8 cellular contexts compared by ENCODE assay signal in genomic region chr17:36148559-36149295, GRCh38. TPM values are rescaled to one million over a fixed set of nuclear protein-coding genes. Genes with fewer than 3 reads are reported as not detected.
DNase-seq lines count a peak whose midpoint lies in the region; ATAC-seq and TF ChIP-seq lines count a peak whose summit lies in the region.

No MANE protein-coding gene starts in this region.

- peak; percentile 95 for TF ChIP-seq CTCF in glutamatergic neuron (IDR thresholded peaks at IDR 0.05; ENCODE audit: partially characterized antibody, unreplicated experiment)
- TF ChIP-seq CTCF in upper lobe of left lung (IDR thresholded peaks at IDR 0.05) = peak; percentile 84 to 97 (median 96)

- ATAC-seq in upper lobe of left lung (ENCODE audit: low FRiP score in 2 of 2) = peak; percentile 80 to 94

- H3K27me3 Mint-ChIP-seq in activated naive CD4-positive, alpha-beta T cell treated with anti-CD3 and anti-CD28 coated beads for 36 hours (ENCODE audit: low read depth) = peaks cover 23% of the 10 kb centered on the region
- H3K27me3 Mint-ChIP-seq in glutamatergic neuron (ENCODE audit: unreplicated experiment) = peaks cover 1% of the 10 kb centered on the region

- H3K27ac ChIP-seq in SK-N-MC (no peak overlapping the region), upper lobe of left lung (no peak overlapping the region)

- H3K27me3 ChIP-seq in upper lobe of left lung = no peaks in the 10 kb centered on the region

- peaks cover 0 to 9% (median 3%) of the 10 kb centered on the region in 4 donors for H3K4me1 ChIP-seq in upper lobe of left lung

- H3K9ac ChIP-seq in SK-N-MC (ENCODE audit: insufficient read length) = no peak overlapping the region

- H3K4me3 Mint-ChIP-seq in activated naive CD4-positive, alpha-beta T cell treated with anti-CD3 and anti-CD28 coated beads for 36 hours = no peak overlapping the region
- peak overlapping the region; percentile 15 for H3K4me3 Mint-ChIP-seq in glutamatergic neuron (ENCODE audit: unreplicated experiment)

- WGBS in upper lobe of left lung, 2 donors = 38 to 39% methylated on average over 6 of the region's 6 CpGs

- no peaks in the 10 kb centered on the region for H3K9me3 ChIP-seq in SK-N-MC (ENCODE audit: low read depth, low read length)
- no peaks in the 10 kb centered on the region for H3K9me3 ChIP-seq in upper lobe of left lung

- intact Hi-C loops in activated naive CD4-positive, alpha-beta T cell treated with anti-CD3 and anti-CD28 coated beads for 36 hours (cut with micrococcal nuclease) = loop anchor here (1.0 kb wide), 2 partner anchors 172 to 179 kb away; no protein-coding TSS in a partner anchor

- peak; percentile 11 to 13 for DNase-seq in SHP77 (lab: John Stamatoyannopoulos, UW)
- no peak for DNase-seq in SHP77 treated with DMSO at 0.1 percent for 48 hours (lab: John Stamatoyannopoulos, UW)
- peak; percentile 71 for DNase-seq in HuH-7 (ENCODE audit: low spot score)
- DNase-seq in SK-N-MC (ENCODE audit: low read depth, low spot score) = peak; percentile 22
- peak; percentile 85 for DNase-seq in activated naive CD4-positive, alpha-beta T cell treated with anti-CD3 and anti-CD28 coated beads for 36 hours
- DNase-seq in glutamatergic neuron = peak; percentile 79
- DNase-seq in pons (ENCODE audit: low spot score) = peak; percentile 36
- peak in 1 of 2 donors; percentile 75 for DNase-seq in upper lobe of left lung

- no peak for TF ChIP-seq EP300 in upper lobe of left lung (IDR thresholded peaks at IDR 0.05)

- TF ChIP-seq POLR2A in upper lobe of left lung (IDR thresholded peaks at IDR 0.05) = no peak

- H3K4me3 ChIP-seq in SK-N-MC (no peak overlapping the region), upper lobe of left lung (no peak overlapping the region)

- CTCF ChIA-PET in activated naive CD4-positive, alpha-beta T cell treated with anti-CD3 and anti-CD28 coated beads for 36 hours (lab: Charles Lee) = interaction anchor here (0.6 to 11.8 kb wide), 35 partner anchors 15 to 513 kb away, joined by 3 to 285 read pairs (median 3); partner anchors contain the start of gene CCL16

- H3K36me3 ChIP-seq in SK-N-MC (ENCODE audit: insufficient read depth, low read length) (no peaks in the 10 kb centered on the region), upper lobe of left lung (no peaks in the 10 kb centered on the region)

- no peaks in the 10 kb centered on the region for H3K36me3 Mint-ChIP-seq in activated naive CD4-positive, alpha-beta T cell treated with anti-CD3 and anti-CD28 coated beads for 36 hours (ENCODE audit: low read depth)
- no peaks in the 10 kb centered on the region for H3K36me3 Mint-ChIP-seq in glutamatergic neuron (ENCODE audit: unreplicated experiment)

- H3K27ac Mint-ChIP-seq in activated naive CD4-positive, alpha-beta T cell treated with anti-CD3 and anti-CD28 coated beads for 36 hours = no peak overlapping the region
- no peak overlapping the region for H3K27ac Mint-ChIP-seq in glutamatergic neuron (ENCODE audit: unreplicated experiment)

- no peaks in the 10 kb centered on the region for H3K9me3 Mint-ChIP-seq in activated naive CD4-positive, alpha-beta T cell treated with anti-CD3 and anti-CD28 coated beads for 36 hours
- no peaks in the 10 kb centered on the region for H3K9me3 Mint-ChIP-seq in glutamatergic neuron (ENCODE audit: unreplicated experiment)

- H3K4me1 Mint-ChIP-seq in activated naive CD4-positive, alpha-beta T cell treated with anti-CD3 and anti-CD28 coated beads for 36 hours (ENCODE audit: low read depth) = peaks cover 3% of the 10 kb centered on the region
- H3K4me1 Mint-ChIP-seq in glutamatergic neuron (ENCODE audit: low read depth, unreplicated experiment) = peaks cover 9% of the 10 kb centered on the region

RNA-seq across cellular contexts. Expression of gene TBC1D3B, which starts 27.7 kb away (rescaled TPM):
- 1 to 10 TPM; 1.8 to 2.6 TPM for total RNA-seq in activated naive CD4-positive, alpha-beta T cell treated with anti-CD3 and anti-CD28 coated beads for 36 hours
- total RNA-seq in glutamatergic neuron (ENCODE audit: unreplicated experiment) = 37.3 TPM
- 1 to 10 TPM in 5 of 6 donors, not detected in 1; 3.6 to 8.9 (median 7.0) TPM for total RNA-seq in upper lobe of left lung

RNA-seq across cellular contexts. Expression of gene CCL4, which starts 45.1 kb away (rescaled TPM):
- total RNA-seq in activated naive CD4-positive, alpha-beta T cell treated with anti-CD3 and anti-CD28 coated beads for 36 hours = 1 to 10 TPM; 4.6 to 5.5 TPM
- not detected for total RNA-seq in glutamatergic neuron (ENCODE audit: unreplicated experiment)
- total RNA-seq in upper lobe of left lung = 10 to 100 TPM in 4 of 6 donors, 1 to 10 TPM in 2; 5.7 to 24.0 (median 14.1) TPM

RNA-seq across cellular contexts. Expression of gene CCL3L1, which starts 47.8 kb away (rescaled TPM):
- total RNA-seq in activated naive CD4-positive, alpha-beta T cell treated with anti-CD3 and anti-CD28 coated beads for 36 hours = 1 to 10 TPM; 1.9 to 2.0 TPM
- total RNA-seq in glutamatergic neuron (ENCODE audit: unreplicated experiment) (6.3 TPM), upper lobe of left lung (1 to 10 TPM in 2 of 6 donors, under 1 TPM in 1, not detected in 3; 0.54 to 8.4 (median 5.8) TPM)

RNA-seq across cellular contexts. Expression of gene CCL3, which starts 58.8 kb away (rescaled TPM):
- 1 to 10 TPM; 8.3 TPM for total RNA-seq in activated naive CD4-positive, alpha-beta T cell treated with anti-CD3 and anti-CD28 coated beads for 36 hours
- total RNA-seq in glutamatergic neuron (ENCODE audit: unreplicated experiment) (not detected), upper lobe of left lung (10 to 100 TPM in 2 of 6 donors, 1 to 10 TPM in 3, under 1 TPM in 1; 0.55 to 24.9 (median 2.9) TPM)
